ENCODE assay signal across 16 cellular contexts in the genomic region with DNA sequence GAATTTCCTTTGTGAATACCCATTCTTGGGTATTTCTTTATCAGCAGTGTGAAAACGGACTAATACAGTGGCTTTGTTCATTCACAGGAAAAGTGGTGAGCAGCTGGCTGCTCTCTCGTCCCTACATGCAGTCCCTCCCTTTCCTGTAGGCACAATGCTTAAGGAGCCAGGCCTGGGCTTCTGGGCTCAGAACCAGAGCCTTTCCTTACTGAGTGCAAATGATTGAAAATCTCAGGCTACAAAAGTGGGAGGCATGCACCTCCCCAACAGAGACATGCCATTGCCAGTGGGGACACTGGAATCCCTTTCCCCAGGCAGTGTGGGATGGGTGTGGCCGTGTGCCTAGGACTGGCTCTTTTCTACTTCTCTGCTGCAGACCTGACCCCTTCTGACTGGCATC.
DNase-seq lines count a peak whose midpoint lies in the region; TF ChIP-seq lines count a peak whose summit lies in the region.
"Had no signal": no experiment of that assay in that cellular context is flagged by ENCODE, and none has a peak within 500 bp of the region (broad histone marks: within the 10 kb centered on the region; RNA-seq: fewer than 3 reads in every experiment).

No MANE protein-coding gene starts in this region.

- TF ChIP-seq CTCF in esophagus muscularis mucosa (IDR thresholded peaks at IDR 0.05), result no peak

- H3K27me3 Mint-ChIP-seq in activated CD4-positive, alpha-beta T cell treated with anti-CD3 and anti-CD28 coated beads, Interleukin-2, amount 10 ng/mL, durations not matched to agents 7 days and 5 days, result no peaks in the 10 kb centered on the region
- H3K27me3 Mint-ChIP-seq: activated naive CD8-positive, alpha-beta T cell treated with anti-CD3 and anti-CD28 coated beads, Interleukin-2, amount 10 ng/mL, durations not matched to agents 7 days and 5 days had no signal

- no peaks in the 10 kb centered on the region for H3K36me3 ChIP-seq in adipocyte (ENCODE audit: control insufficient read depth, insufficient read depth, low read length, severe bottlenecking)
- no peaks in the 10 kb centered on the region for H3K36me3 ChIP-seq in esophagus muscularis mucosa
- no peaks in the 10 kb centered on the region for H3K36me3 ChIP-seq in mucosa of rectum (ENCODE audit: control insufficient read depth in 2 of 2, insufficient read depth in 2 of 2, low read length in 2 of 2)
- no peaks in the 10 kb centered on the region for H3K36me3 ChIP-seq in subcutaneous abdominal adipose tissue (ENCODE audit: control insufficient read depth in 5 of 5, insufficient read depth in 5 of 5, low read length in 5 of 5)

- H3K9me3 ChIP-seq in adipocyte (ENCODE audit: control insufficient read depth, low read length) (no peaks in the 10 kb centered on the region), esophagus muscularis mucosa (no peaks in the 10 kb centered on the region), mucosa of rectum (ENCODE audit: control insufficient read depth in 2 of 2, low read length in 2 of 2) (no peaks in the 10 kb centered on the region), subcutaneous abdominal adipose tissue (ENCODE audit: control insufficient read depth in 5 of 5, low read length in 5 of 5) (no peaks in the 10 kb centered on the region)

- H3K27ac ChIP-seq in esophagus muscularis mucosa (replicated peaks in 1 of 4), result peak overlapping the region; percentile 87 to 95 (median 90)
- H3K27ac ChIP-seq in mucosa of rectum (ENCODE audit: low read depth in 2 of 2, low read length in 2 of 2), result peak overlapping the region; percentile 4 to 53
- peak overlapping the region; percentile 33 for H3K27ac ChIP-seq in subcutaneous abdominal adipose tissue (ENCODE audit: low read depth, low read length)
- H3K27ac ChIP-seq: KMS-11 had no signal

- no peaks in the 10 kb centered on the region for H3K36me3 Mint-ChIP-seq in activated CD4-positive, alpha-beta T cell treated with anti-CD3 and anti-CD28 coated beads, Interleukin-2, amount 10 ng/mL, durations not matched to agents 7 days and 5 days (ENCODE audit: low read depth)
- H3K36me3 Mint-ChIP-seq: activated naive CD8-positive, alpha-beta T cell treated with anti-CD3 and anti-CD28 coated beads, Interleukin-2, amount 10 ng/mL, durations not matched to agents 7 days and 5 days; CD14-positive monocyte had no signal

- H3K4me1 Mint-ChIP-seq in activated CD4-positive, alpha-beta T cell treated with anti-CD3 and anti-CD28 coated beads, Interleukin-2, amount 10 ng/mL, durations not matched to agents 7 days and 5 days, result no peaks in the 10 kb centered on the region
- H3K4me1 Mint-ChIP-seq: activated B cell treated with CpG ODN at 0.5 μM for 24 hours, CD14-positive monocyte had no signal

- POLR2A ChIA-PET in activated CD4-positive, alpha-beta T cell treated with anti-CD3 and anti-CD28 coated beads, Interleukin-2, amount 10 ng/mL, durations not matched to agents 7 days and 5 days (lab: Charles Lee), result no interaction called here

- H3K9ac ChIP-seq in adipocyte (ENCODE audit: low read length) (peak overlapping the region; percentile 82), mucosa of rectum (ENCODE audit: low read depth in 1 of 2, low read length in 2 of 2) (no peak overlapping the region), subcutaneous abdominal adipose tissue (ENCODE audit: low read length in 5 of 5) (no peak overlapping the region)
- H3K9ac ChIP-seq: KMS-11 had no signal

- no peaks in the 10 kb centered on the region for H3K9me3 Mint-ChIP-seq in activated CD4-positive, alpha-beta T cell treated with anti-CD3 and anti-CD28 coated beads, Interleukin-2, amount 10 ng/mL, durations not matched to agents 7 days and 5 days
- H3K9me3 Mint-ChIP-seq: activated B cell treated with CpG ODN at 0.5 μM for 24 hours; activated naive CD8-positive, alpha-beta T cell treated with anti-CD3 and anti-CD28 coated beads, Interleukin-2, amount 10 ng/mL, durations not matched to agents 7 days and 5 days had no signal

- DNase-seq in adipocyte (ENCODE audit: low read depth), result no peak
- DNase-seq in esophagus muscularis mucosa (ENCODE audit: extremely low spot score), result no peak
- DNase-seq in NCI-H446 treated with DMSO at 0.1 percent for 48 hours (lab: John Stamatoyannopoulos, UW), result no peak
- no peak for DNase-seq in NCI-H446 (lab: John Stamatoyannopoulos, UW)
- DNase-seq in ecto neural progenitor cell (ENCODE audit: low spot score), result no peak
- no peak for DNase-seq in activated CD4-positive, alpha-beta T cell treated with anti-CD3 and anti-CD28 coated beads, Interleukin-2, amount 10 ng/mL, durations not matched to agents 7 days and 5 days
- DNase-seq: activated B cell treated with CpG ODN at 0.5 μM for 24 hours; activated naive CD8-positive, alpha-beta T cell treated with anti-CD3 and anti-CD28 coated beads, Interleukin-2, amount 10 ng/mL, durations not matched to agents 7 days and 5 days; glutamatergic neuron; NCI-H1930; stimulated activated naive CD4-positive, alpha-beta T cell treated with Interleukin-2 at 50 U/mL for 16 hours had no signal

- TF ChIP-seq POLR2A in esophagus muscularis mucosa (IDR thresholded peaks at IDR 0.05; ENCODE audit: low read depth), result no peak

- H3K4me1 ChIP-seq in adipocyte (ENCODE audit: control insufficient read depth, insufficient read depth, low read length) (peaks cover 72% of the 10 kb centered on the region), esophagus muscularis mucosa (peaks cover 43 to 89% (median 82%) of the 10 kb centered on the region in 4 donors), mucosa of rectum (ENCODE audit: control insufficient read depth in 2 of 2, insufficient read depth in 2 of 2, low read length in 2 of 2) (peaks cover 17 to 23% of the 10 kb centered on the region in 2 donors), subcutaneous abdominal adipose tissue (ENCODE audit: control insufficient read depth in 5 of 5, insufficient read depth in 5 of 5, low read length in 5 of 5) (peaks cover 3 to 40% (median 18%) of the 10 kb centered on the region in 5 donors)

- intact Hi-C loops in esophagus muscularis mucosa (cut with DNase I), result no loop called here

- H3K27me3 ChIP-seq in adipocyte (replicated peaks; ENCODE audit: control insufficient read depth, insufficient read depth, low read length), result no peaks in the 10 kb centered on the region
- H3K27me3 ChIP-seq in esophagus muscularis mucosa, result no peaks in the 10 kb centered on the region
- H3K27me3 ChIP-seq in mucosa of rectum (ENCODE audit: control insufficient read depth in 2 of 2, insufficient read depth in 2 of 2, low read length in 2 of 2), result no peaks in the 10 kb centered on the region
- H3K27me3 ChIP-seq in subcutaneous abdominal adipose tissue (ENCODE audit: control insufficient read depth in 5 of 5, insufficient read depth in 4 of 5, low read length in 5 of 5), result no peaks in the 10 kb centered on the region

- H3K4me3 Mint-ChIP-seq in activated CD4-positive, alpha-beta T cell treated with anti-CD3 and anti-CD28 coated beads, Interleukin-2, amount 10 ng/mL, durations not matched to agents 7 days and 5 days, result no peak overlapping the region
- H3K4me3 Mint-ChIP-seq: activated B cell treated with CpG ODN at 0.5 μM for 24 hours; activated naive CD8-positive, alpha-beta T cell treated with anti-CD3 and anti-CD28 coated beads, Interleukin-2, amount 10 ng/mL, durations not matched to agents 7 days and 5 days; CD14-positive monocyte; dendritic cell treated with granulocyte-macrophage colony-stimulating factor and Interleukin-4, amounts not matched to agents 40 ng/mL and 50 ng/mL, for 4 days had no signal

- CTCF ChIA-PET in activated CD4-positive, alpha-beta T cell treated with anti-CD3 and anti-CD28 coated beads, Interleukin-2, amount 10 ng/mL, durations not matched to agents 7 days and 5 days (lab: Charles Lee), result no interaction called here

- no peak overlapping the region for H3K27ac Mint-ChIP-seq in activated CD4-positive, alpha-beta T cell treated with anti-CD3 and anti-CD28 coated beads, Interleukin-2, amount 10 ng/mL, durations not matched to agents 7 days and 5 days
- H3K27ac Mint-ChIP-seq: activated B cell treated with CpG ODN at 0.5 μM for 24 hours; activated naive CD8-positive, alpha-beta T cell treated with anti-CD3 and anti-CD28 coated beads, Interleukin-2, amount 10 ng/mL, durations not matched to agents 7 days and 5 days; CD14-positive monocyte; dendritic cell treated with granulocyte-macrophage colony-stimulating factor and Interleukin-4, amounts not matched to agents 40 ng/mL and 50 ng/mL, for 4 days had no signal

- WGBS in esophagus muscularis mucosa, result 22% methylated on average over 3 of the region's 3 CpGs

- no peak for TF ChIP-seq EP300 in esophagus muscularis mucosa (IDR thresholded peaks at IDR 0.05)

- H3K4me3 ChIP-seq in adipocyte (ENCODE audit: low read length), result no peak overlapping the region
- no peak overlapping the region for H3K4me3 ChIP-seq in esophagus muscularis mucosa
- H3K4me3 ChIP-seq in mucosa of rectum (ENCODE audit: low read length in 2 of 2), result no peak overlapping the region
- no peak overlapping the region for H3K4me3 ChIP-seq in subcutaneous abdominal adipose tissue (ENCODE audit: low read depth in 1 of 5, low read length in 5 of 5)

Comparison
In these comparisons a context has a peak if more than half of its experiments do, and no peak if none do; other contexts are left out.
1. H3K27ac ChIP-seq: peak in every context shown above with its lines; median percentile 90 in esophagus muscularis mucosa; 33 in subcutaneous abdominal adipose tissue; 28 in mucosa of rectum.